ENCODE assay signal across 27 cellular contexts in the genomic region with DNA sequence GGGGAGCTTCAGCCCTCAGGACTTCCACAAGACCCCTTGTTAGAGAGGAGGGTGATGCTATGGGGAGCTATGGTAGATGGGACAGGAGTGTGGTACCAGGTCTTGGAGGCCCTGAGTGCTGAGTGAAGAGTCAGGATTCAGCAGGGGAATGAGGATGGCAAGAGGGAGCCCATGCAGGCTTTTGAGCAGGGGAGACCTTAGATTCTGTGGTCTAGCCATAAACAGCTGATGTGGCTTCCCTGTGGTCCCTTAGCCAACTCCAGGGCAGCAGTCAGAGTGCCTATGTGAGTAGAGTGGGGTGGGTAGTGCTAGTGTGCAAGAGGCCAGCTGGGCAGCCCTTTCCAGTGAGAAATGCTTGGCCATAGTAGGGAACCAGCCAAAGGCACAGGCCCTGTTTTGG.
"Had no signal": no experiment of that assay in that cellular context is flagged by ENCODE, and none has a peak within 500 bp of the region (broad histone marks: within the 10 kb centered on the region; RNA-seq: fewer than 3 reads in every experiment).

No MANE protein-coding gene starts in this region.

- H3K27me3 ChIP-seq: ovary, right lobe of liver, sigmoid colon, thyroid gland, tibial nerve, upper lobe of left lung had no signal

- H3K4me1 ChIP-seq: parathyroid adenoma, psoas muscle, right lobe of liver, sigmoid colon, spleen, tibial nerve, upper lobe of left lung had no signal

- H3K9me3 ChIP-seq: ovary, psoas muscle, right lobe of liver, spleen, thoracic aorta, thyroid gland, tibial nerve, upper lobe of left lung had no signal

- H3K36me3 ChIP-seq: ovary, right lobe of liver, sigmoid colon, spleen, thoracic aorta, thyroid gland, tibial nerve, upper lobe of left lung had no signal

- H3K79me2 ChIP-seq: parathyroid adenoma had no signal

- H2AFZ ChIP-seq: parathyroid adenoma had no signal

- ATAC-seq: naive thymus-derived CD8-positive, alpha-beta T cell; natural killer cell treated with Interleukin-12 subunit alpha and Interleukin-12 subunit beta and Interleukin-15 and Interleukin-18, amount 100 ng/mL, for 72 hours; psoas muscle; right cardiac atrium; right lobe of liver; stimulated activated effector memory CD8-positive, alpha-beta T cell treated with anti-CD3 and anti-CD28 coated beads, Interleukin-12 subunit alpha, Interleukin-12 subunit beta, amount 100 ng/mL, for 72 hours; stimulated activated naive B cell treated with anti-CD40 and anti-IgM and Interleukin-4, amounts not matched to agents 10 μg/mL and 1 μg/mL and 100 μg/mL, for 72 hours had no signal

- H3K4me3 ChIP-seq: ovary, psoas muscle, right lobe of liver, sigmoid colon, skin epidermis, smooth muscle cell, spleen, thoracic aorta, thyroid gland, tibial nerve, upper lobe of left lung had no signal

- DNase-seq: naive B cell; naive thymus-derived CD8-positive, alpha-beta T cell; nephron progenitor cell; occipital lobe; ovary; posterior cingulate gyrus; psoas muscle; right cardiac atrium; right lobe of liver; sigmoid colon; spleen; stimulated activated CD4-positive, alpha-beta T cell treated with anti-CD3 and anti-CD28 coated beads, Interleukin-12 subunit alpha, Interleukin-12 subunit beta, amount 100 ng/mL, for 4 hours; stimulated activated CD4-positive, alpha-beta T cell treated with anti-CD3 and anti-CD28 coated beads, Interleukin-1b, Interleukin-23, amount 100 ng/mL, for 48 hours; stimulated activated CD4-positive, alpha-beta T cell treated with anti-CD3 and anti-CD28 coated beads, Interleukin-4, amount 100 ng/mL, for 1 hour; stimulated activated naive B cell treated with anti-CD40 and anti-IgM and Interleukin-4, amounts not matched to agents 10 μg/mL and 1 μg/mL and 100 μg/mL, for 72 hours; stimulated activated naive CD4-positive, alpha-beta T cell treated with Interleukin-2 at 50 U/mL for 16 hours; substantia nigra; thyroid gland; trophoblast cell; upper lobe of left lung had no signal

- H3K4me2 ChIP-seq: smooth muscle cell had no signal

- H3K27ac ChIP-seq: ovary, parathyroid adenoma, psoas muscle, right lobe of liver, sigmoid colon, skin epidermis, spleen, thoracic aorta, thyroid gland, tibial nerve, upper lobe of left lung had no signal

- H3K9ac ChIP-seq: parathyroid adenoma had no signal
